16 cellular contexts compared by ENCODE assay signal in genomic region chr11:95653099-95653498, GRCh38.
DNase-seq lines count a peak whose midpoint lies in the region; ATAC-seq and TF ChIP-seq lines count a peak whose summit lies in the region.
"Had no signal": no experiment of that assay in that cellular context is flagged by ENCODE, and none has a peak within 500 bp of the region (broad histone marks: within the 10 kb centered on the region; RNA-seq: fewer than 3 reads in every experiment).

No MANE protein-coding gene starts in this region.

- H3K23ac ChIP-seq in mesendoderm (ENCODE audit: low read length) = no peak overlapping the region

- WGBS in mesendoderm (ENCODE audit: extremely low coverage, insufficient coverage, low lambda C conversion rate) = no CpG with 5 or more reads among the region's 5 CpGs
- WGBS in aorta, 2 donors = 92 to 93% methylated on average over 5 of the region's 5 CpGs

- no peak overlapping the region for H3K4ac ChIP-seq in mesendoderm (ENCODE audit: low read depth, low read length)

- TF ChIP-seq CTCF in neural cell (IDR thresholded peaks at IDR 0.05; ENCODE audit: poor library complexity, severe bottlenecking) = no peak

- no peaks in the 10 kb centered on the region for H3K27me3 ChIP-seq in mesendoderm (ENCODE audit: insufficient read depth, low read length, poor library complexity)
- H3K27me3 ChIP-seq in neural cell (ENCODE audit: insufficient read depth, low read depth, low read length) = no peaks in the 10 kb centered on the region
- H3K27me3 ChIP-seq in aorta (ENCODE audit: control insufficient read depth in 1 of 2, insufficient read depth in 2 of 2, low read length in 1 of 2) = no peaks in the 10 kb centered on the region
- H3K27me3 ChIP-seq: BLaER1 treated with 17β-estradiol and CSF1 and Interleukin-3, amounts not matched to agents 10 nM and 100 nM had no signal

- no peak overlapping the region for H3K4me2 ChIP-seq in mesendoderm (ENCODE audit: low read length)
- no peak overlapping the region for H3K4me2 ChIP-seq in neural cell (ENCODE audit: low read length)
- H3K4me2 ChIP-seq: A549; BLaER1 treated with 17β-estradiol and CSF1 and Interleukin-3, amounts not matched to agents 10 nM and 100 nM had no signal

- no peaks in the 10 kb centered on the region for H3K9me2 ChIP-seq in neural cell (ENCODE audit: insufficient read depth, low read length)

- no peak overlapping the region for H2BK5ac ChIP-seq in mesendoderm (ENCODE audit: low read length)

- no peak overlapping the region for H3K56ac ChIP-seq in mesendoderm (ENCODE audit: low read length)

- no peaks in the 10 kb centered on the region for H3F3A ChIP-seq in neural cell (ENCODE audit: insufficient read depth, low read length, poor library complexity, severe bottlenecking)

- intact Hi-C loops in aorta (cut with DNase I) = no loop called here

- H3K4me1 ChIP-seq in mesendoderm (ENCODE audit: control insufficient read depth, low read depth, low read length) = peaks cover 3% of the 10 kb centered on the region
- H3K4me1 ChIP-seq in aorta (ENCODE audit: control insufficient read depth in 1 of 2, insufficient read depth in 2 of 2, low read length in 2 of 2) = peaks cover 0 to 3% of the 10 kb centered on the region in 2 donors
- H3K4me1 ChIP-seq: A549, Caco-2 had no signal

- H4K5ac ChIP-seq in mesendoderm (ENCODE audit: low read length) = no peak overlapping the region

- no peak overlapping the region for H2BK15ac ChIP-seq in mesendoderm (replicated peaks; ENCODE audit: low read depth)

- peak overlapping the region; percentile 28 for H4K8ac ChIP-seq in mesendoderm (ENCODE audit: low read depth, low read length)

- H3K4me3 ChIP-seq in mesendoderm (ENCODE audit: low read length) (no peak overlapping the region), neural cell (ENCODE audit: low read length) (no peak overlapping the region), aorta (ENCODE audit: low read length in 2 of 2) (no peak overlapping the region)
- H3K4me3 ChIP-seq: A549; BLaER1 treated with 17β-estradiol and CSF1 and Interleukin-3, amounts not matched to agents 10 nM and 100 nM had no signal

- no peak for TF ChIP-seq RAD21 in neural cell (conservative IDR thresholded peaks at IDR 0.05)

- H3K27ac ChIP-seq in mesendoderm (ENCODE audit: low read depth, low read length) (no peak overlapping the region), neural cell (ENCODE audit: low read length) (peak overlapping the region; percentile 45), aorta (ENCODE audit: low read depth in 1 of 2, low read length in 2 of 2) (no peak overlapping the region)
- H3K27ac ChIP-seq: 22Rv1; A549; BLaER1 treated with 17β-estradiol and CSF1 and Interleukin-3, amounts not matched to agents 10 nM and 100 nM; C4-2B had no signal

- TF ChIP-seq EP300 in neural cell (conservative IDR thresholded peaks at IDR 0.05; ENCODE audit: poor library complexity, severe bottlenecking) = peak; percentile 78

- H2AFZ ChIP-seq in neural cell (ENCODE audit: low read depth, low read length) = no peak overlapping the region

- H3K36me3 ChIP-seq in mesendoderm (ENCODE audit: control insufficient read depth, insufficient read depth, low read length) = no peaks in the 10 kb centered on the region
- no peaks in the 10 kb centered on the region for H3K36me3 ChIP-seq in neural cell (ENCODE audit: insufficient read depth, low read length)
- no peaks in the 10 kb centered on the region for H3K36me3 ChIP-seq in aorta (ENCODE audit: control insufficient read depth in 1 of 2, insufficient read depth in 2 of 2, low read length in 1 of 2)
- H3K36me3 ChIP-seq: BLaER1 treated with 17β-estradiol and CSF1 and Interleukin-3, amounts not matched to agents 10 nM and 100 nM had no signal

- H4K20me1 ChIP-seq in neural cell (ENCODE audit: insufficient read depth) = no peaks in the 10 kb centered on the region
- H4K20me1 ChIP-seq: BLaER1 treated with 17β-estradiol and CSF1 and Interleukin-3, amounts not matched to agents 10 nM and 100 nM had no signal

- H3K79me2 ChIP-seq in mesendoderm (ENCODE audit: control insufficient read depth, insufficient read depth, low read length) = no peaks in the 10 kb centered on the region
- H3K79me2 ChIP-seq in neural cell (replicated peaks; ENCODE audit: insufficient read depth, low read length) = no peaks in the 10 kb centered on the region

- no peaks in the 10 kb centered on the region for H3K79me1 ChIP-seq in mesendoderm (ENCODE audit: low read length)

- H3K9me3 ChIP-seq in neural cell (ENCODE audit: low read length) (no peaks in the 10 kb centered on the region), aorta (ENCODE audit: control insufficient read depth, low read length) (no peaks in the 10 kb centered on the region)
- H3K9me3 ChIP-seq: A549; BLaER1 treated with 17β-estradiol and CSF1 and Interleukin-3, amounts not matched to agents 10 nM and 100 nM; Caco-2 had no signal

- H2BK120ac ChIP-seq in mesendoderm (ENCODE audit: low read depth, low read length) = no peak overlapping the region

- no peak overlapping the region for H3K18ac ChIP-seq in mesendoderm (ENCODE audit: low read length)

- H3K9ac ChIP-seq in mesendoderm (ENCODE audit: low read length) (no peak overlapping the region), neural cell (ENCODE audit: low read length) (no peak overlapping the region)
- H3K9ac ChIP-seq: BLaER1 treated with 17β-estradiol and CSF1 and Interleukin-3, amounts not matched to agents 10 nM and 100 nM had no signal

- H2AK5ac ChIP-seq in mesendoderm (ENCODE audit: low read length) = no peak overlapping the region

- DNase-seq in NCI-H69 (lab: John Stamatoyannopoulos, UW) (peak; percentile 37), mesendoderm (no peak), aorta (no peak), NCI-H2227 treated with DMSO at 0.1 percent for 48 hours (lab: John Stamatoyannopoulos, UW) (no peak)
- DNase-seq: AML-193; Caco-2; Calu3; CD4-positive, alpha-beta T cell; CD8-positive, alpha-beta T cell; DMS79 treated with DMSO at 0.1 percent for 48 hours; GF-D8 had no signal

- no peak for ATAC-seq in aorta (ENCODE audit: low FRiP score)
- ATAC-seq: A549; CD8-positive, alpha-beta T cell had no signal

TF ChIP-seq in neural cell, 6 proteins besides CTCF, POLR2A, EP300 and RAD21:
- TF ChIP-seq REST (IDR thresholded peaks at IDR 0.05; ENCODE audit: borderline replicate concordance) (peak; percentile 61), EZH2 (IDR thresholded peaks at IDR 0.05; ENCODE audit: borderline replicate concordance, insufficient read depth, low read length, poor library complexity, severe bottlenecking) (no peak), POLR2AphosphoS5 (IDR thresholded peaks at IDR 0.05) (peak; percentile 56)
